Comparison of ENCODE assay signal across 14 cellular contexts in genomic region chrX:124023838-124024238, GRCh38.
A peak's percentile ranks its signal among the peaks of the same experiment; 100 is the strongest.
DNase-seq lines count a peak whose midpoint lies in the region; ATAC-seq, FAIRE-seq and TF ChIP-seq lines count a peak whose summit lies in the region.
"Had no signal": no experiment of that assay in that cellular context is flagged by ENCODE, and none has a peak within 500 bp of the region (broad histone marks: within the 10 kb centered on the region; RNA-seq: fewer than 3 reads in every experiment).

No MANE protein-coding gene starts in this region.

- POLR2A ChIA-PET in A549 (lab: Yijun Ruan, JAX) (no interaction called here), SK-N-SH (lab: Yijun Ruan, JAX) (no interaction called here)

- H3K4me3 ChIP-seq in A549 (no peak overlapping the region), kidney (ENCODE audit: low read length in 2 of 2) (no peak overlapping the region), SK-N-SH (ENCODE audit: low read depth in 2 of 2, low read length in 1 of 2) (no peak overlapping the region)
- H3K4me3 ChIP-seq: spleen, upper lobe of right lung had no signal

- WGBS in A549 (ENCODE audit: missing lambda C conversion rate): 21% methylated on average over 3 of the region's 3 CpGs
- WGBS in SK-N-SH (ENCODE audit: low lambda C conversion rate): 27% methylated on average over 3 of the region's 3 CpGs

- TF ChIP-seq RAD21 in A549 (conservative IDR thresholded peaks at IDR 0.05 in 1 of 2, IDR thresholded peaks at IDR 0.05 in 1 of 2): no peak
- no peak for TF ChIP-seq RAD21 in SK-N-SH (IDR thresholded peaks at IDR 0.05; ENCODE audit: low read length)

- no peaks in the 10 kb centered on the region for H3K27me3 ChIP-seq in SK-N-SH (ENCODE audit: insufficient read depth)
- H3K27me3 ChIP-seq: spleen, upper lobe of right lung had no signal

- FAIRE-seq in A549 (lab: Jason Lieb, UNC): peak; percentile 98
- FAIRE-seq in kidney (lab: Jason Lieb, UNC): peak; percentile 44
- FAIRE-seq: keratinocyte had no signal

- H3K27me3 Mint-ChIP-seq in activated naive CD8-positive, alpha-beta T cell: no peaks in the 10 kb centered on the region

- H3F3A ChIP-seq in SK-N-SH (replicated peaks; ENCODE audit: insufficient read depth): peaks cover 21% of the 10 kb centered on the region

- H3K9me2 ChIP-seq in SK-N-SH: no peaks in the 10 kb centered on the region

- intact Hi-C loops in kidney (cut with DNase I): no loop called here

- H2AFZ ChIP-seq in SK-N-SH (ENCODE audit: low read depth): no peak overlapping the region

- H3K4me1 Mint-ChIP-seq in activated naive CD8-positive, alpha-beta T cell (ENCODE audit: low read depth): peaks cover 23% of the 10 kb centered on the region
- H3K4me1 Mint-ChIP-seq: nephron had no signal

- H3K9ac ChIP-seq in kidney (ENCODE audit: low read length in 2 of 2) (no peak overlapping the region), SK-N-SH (no peak overlapping the region)

- no peak for TF ChIP-seq EP300 in A549 (IDR thresholded peaks at IDR 0.05)
- TF ChIP-seq EP300 in SK-N-SH (IDR thresholded peaks at IDR 0.05; ENCODE audit: borderline replicate concordance in 1 of 2, low read depth in 1 of 2, low read length in 1 of 2): no peak

- DNase-seq in A549 (ENCODE audit: low read depth in 1 of 2, low spot score in 1 of 2): peak in 1 of 2 experiments; percentile 20
- DNase-seq in GM04504 (ENCODE audit: low read depth): peak; percentile 3
- DNase-seq in kidney: no peak
- DNase-seq in NK-92 treated with Interleukin-12 subunit alpha and Interleukin-12 subunit beta, amount 100 ng/mL, for 24 hours (lab: John Stamatoyannopoulos, UW): no peak
- DNase-seq in SK-N-SH: no peak
- DNase-seq in NOMO-1 (lab: John Stamatoyannopoulos, UW; ENCODE audit: unreplicated experiment in 2 of 2): no peak
- DNase-seq: AML-193, NCI-H2227 treated with DMSO at 0.1 percent for 48 hours, spleen, upper lobe of right lung had no signal

- H3K9me3 ChIP-seq in A549: no peaks in the 10 kb centered on the region
- no peaks in the 10 kb centered on the region for H3K9me3 ChIP-seq in kidney (ENCODE audit: control insufficient read depth in 1 of 2, low read length in 2 of 2)
- no peaks in the 10 kb centered on the region for H3K9me3 ChIP-seq in SK-N-SH
- H3K9me3 ChIP-seq: spleen, upper lobe of right lung had no signal

- no peak for TF ChIP-seq POLR2A in A549 (IDR thresholded peaks at IDR 0.05; ENCODE audit: low read length)

- no peak overlapping the region for H3K4me3 Mint-ChIP-seq in activated naive CD8-positive, alpha-beta T cell
- H3K4me3 Mint-ChIP-seq: nephron had no signal

- H3K79me2 ChIP-seq in SK-N-SH (ENCODE audit: insufficient read depth): peaks cover 42% of the 10 kb centered on the region

- H3K36me3 ChIP-seq in kidney (ENCODE audit: control insufficient read depth in 1 of 2, insufficient read depth in 2 of 2, low read length in 2 of 2): peaks cover 0 to 7% of the 10 kb centered on the region in 2 donors
- H3K36me3 ChIP-seq in SK-N-SH (replicated peaks in 1 of 2; ENCODE audit: control insufficient read depth in 1 of 2, insufficient read depth in 2 of 2, low read length in 1 of 2): peaks cover 7 to 12% of the 10 kb centered on the region in 2 experiments
- H3K36me3 ChIP-seq: upper lobe of right lung had no signal

- H3K4me2 ChIP-seq in A549 (peak overlapping the region; percentile 45), SK-N-SH (no peak overlapping the region)

- TF ChIP-seq CTCF in A549 (IDR thresholded peaks at IDR 0.05): no peak
- no peak for TF ChIP-seq CTCF in kidney (IDR thresholded peaks at IDR 0.05; ENCODE audit: borderline replicate concordance, extremely low read depth, insufficient read depth)
- no peak for TF ChIP-seq CTCF in SK-N-SH (IDR thresholded peaks at IDR 0.05)

- H3K27ac ChIP-seq in A549: peak overlapping the region; percentile 25 to 29; a peak in 4 of 6 replicates
- no peak overlapping the region for H3K27ac ChIP-seq in kidney (ENCODE audit: low read depth in 2 of 2, low read length in 2 of 2)
- peak overlapping the region in 1 of 2 experiments; percentile 39; a peak in 2 of 4 replicates for H3K27ac ChIP-seq in SK-N-SH (ENCODE audit: low read depth in 2 of 2, low read length in 1 of 2)
- H3K27ac ChIP-seq: spleen, upper lobe of right lung had no signal

- H3K27ac Mint-ChIP-seq in activated naive CD8-positive, alpha-beta T cell: peak overlapping the region; percentile 25

- CTCF ChIA-PET in A549 (lab: Yijun Ruan, JAX): no interaction called here
- CTCF ChIA-PET in SK-N-SH (lab: Yijun Ruan, JAX): interaction anchor here (1.0 to 1.2 kb wide), 2 partner anchors 11 to 47 kb away, joined by 3 read pairs; no protein-coding TSS in a partner anchor

- no peaks in the 10 kb centered on the region for H3K9me3 Mint-ChIP-seq in activated naive CD8-positive, alpha-beta T cell (ENCODE audit: low read depth)
- H3K9me3 Mint-ChIP-seq: nephron had no signal

- H4K20me1 ChIP-seq in SK-N-SH (ENCODE audit: insufficient read depth): peaks cover 9% of the 10 kb centered on the region; the same call in 1 of the 2 replicates

- ATAC-seq in A549: peak; percentile 73 to 79; a peak in 4 of 6 replicates
- no peak for ATAC-seq in GM21423 (IDR thresholded peaks at IDR 0.05; ENCODE audit: unreplicated experiment)
- ATAC-seq: upper lobe of right lung had no signal

- H3K4me1 ChIP-seq in A549: peaks cover 45% of the 10 kb centered on the region
- no peaks in the 10 kb centered on the region for H3K4me1 ChIP-seq in kidney (ENCODE audit: control insufficient read depth in 1 of 2, insufficient read depth in 1 of 2, low read depth in 1 of 2, low read length in 2 of 2)
- H3K4me1 ChIP-seq in SK-N-SH (ENCODE audit: control insufficient read depth in 1 of 2, insufficient read depth in 2 of 2, low read depth in 1 of 2, low read length in 1 of 2): no peaks in the 10 kb centered on the region; a peak in 1 of 4 replicates
- H3K4me1 ChIP-seq: upper lobe of right lung had no signal

- H3K36me3 Mint-ChIP-seq in activated naive CD8-positive, alpha-beta T cell: no peaks in the 10 kb centered on the region

TF ChIP-seq in A549, 52 proteins besides CTCF, POLR2A, EP300 and RAD21 (continues in another document):
- TF ChIP-seq TFCP2L1 (CRISPR knock-in tag; IDR thresholded peaks at IDR 0.05) (no peak), KDM1A (IDR thresholded peaks at IDR 0.05; ENCODE audit: low read depth) (no peak), HOXB5 (CRISPR knock-in tag; IDR thresholded peaks at IDR 0.05) (no peak), CBX8 (IDR thresholded peaks at IDR 0.05) (no peak), CHD4 (IDR thresholded peaks at IDR 0.05; ENCODE audit: borderline replicate concordance) (no peak), PBX3 (IDR thresholded peaks at IDR 0.05) (no peak), ZC3H11A (IDR thresholded peaks at IDR 0.05) (no peak), SREBF2 (IDR thresholded peaks at IDR 0.05) (no peak), MYC (IDR thresholded peaks at IDR 0.05; ENCODE audit: borderline replicate concordance, low read length) (no peak), KDM5A (IDR thresholded peaks at IDR 0.05) (no peak), SMC3 (IDR thresholded peaks at IDR 0.05) (no peak), RFX5 (IDR thresholded peaks at IDR 0.05) (no peak)
- TF ChIP-seq, protein P1, sequence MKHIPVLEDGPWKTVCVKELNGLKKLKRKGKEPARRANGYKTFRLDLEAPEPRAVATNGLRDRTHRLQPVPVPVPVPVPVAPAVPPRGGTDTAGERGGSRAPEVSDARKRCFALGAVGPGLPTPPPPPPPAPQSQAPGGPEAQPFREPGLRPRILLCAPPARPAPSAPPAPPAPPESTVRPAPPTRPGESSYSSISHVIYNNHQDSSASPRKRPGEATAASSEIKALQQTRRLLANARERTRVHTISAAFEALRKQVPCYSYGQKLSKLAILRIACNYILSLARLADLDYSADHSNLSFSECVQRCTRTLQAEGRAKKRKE (CRISPR knock-in tag; IDR thresholded peaks at IDR 0.05; ENCODE audit: low read depth): no peak

TF ChIP-seq in SK-N-SH, 30 proteins besides CTCF, POLR2A, EP300 and RAD21:
- TF ChIP-seq USF1 (IDR thresholded peaks at IDR 0.05; ENCODE audit: borderline replicate concordance, low read depth) (no peak), TEAD4 (IDR thresholded peaks at IDR 0.05; ENCODE audit: borderline replicate concordance, insufficient read depth) (no peak), NFIC (IDR thresholded peaks at IDR 0.05; ENCODE audit: borderline replicate concordance) (no peak), TCF12 (IDR thresholded peaks at IDR 0.05) (no peak), JUND (IDR thresholded peaks at IDR 0.05) (no peak), TAF1 (IDR thresholded peaks at IDR 0.05; ENCODE audit: borderline replicate concordance, low read depth, low read length) (no peak), FOXJ3 (CRISPR knock-in tag; IDR thresholded peaks at IDR 0.05) (no peak), RCOR1 (IDR thresholded peaks at IDR 0.05; ENCODE audit: low read length) (no peak), SMC3 (IDR thresholded peaks at IDR 0.05; ENCODE audit: low read depth, low read length) (no peak), YY1 (IDR thresholded peaks at IDR 0.05; ENCODE audit: low read depth) (no peak)
- TF ChIP-seq, protein P2, sequence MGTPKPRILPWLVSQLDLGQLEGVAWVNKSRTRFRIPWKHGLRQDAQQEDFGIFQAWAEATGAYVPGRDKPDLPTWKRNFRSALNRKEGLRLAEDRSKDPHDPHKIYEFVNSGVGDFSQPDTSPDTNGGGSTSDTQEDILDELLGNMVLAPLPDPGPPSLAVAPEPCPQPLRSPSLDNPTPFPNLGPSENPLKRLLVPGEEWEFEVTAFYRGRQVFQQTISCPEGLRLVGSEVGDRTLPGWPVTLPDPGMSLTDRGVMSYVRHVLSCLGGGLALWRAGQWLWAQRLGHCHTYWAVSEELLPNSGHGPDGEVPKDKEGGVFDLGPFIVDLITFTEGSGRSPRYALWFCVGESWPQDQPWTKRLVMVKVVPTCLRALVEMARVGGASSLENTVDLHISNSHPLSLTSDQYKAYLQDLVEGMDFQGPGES (IDR thresholded peaks at IDR 0.05; ENCODE audit: low read depth, low read length): no peak

Comparison
In these comparisons a context has a peak if more than half of its experiments do, and no peak if none do; other contexts are left out.
1. H3K27ac ChIP-seq: peak in A549 (2 of 2); none in kidney (0 of 2).